14 cellular contexts compared by ENCODE assay signal in genomic region chr9:2127486-2127885, GRCh38.
A peak's percentile ranks its signal among the peaks of the same experiment; 100 is the strongest.
DNase-seq lines count a peak whose midpoint lies in the region; ATAC-seq, FAIRE-seq and TF ChIP-seq lines count a peak whose summit lies in the region.
"Had no signal": no experiment of that assay in that cellular context is flagged by ENCODE, and none has a peak within 500 bp of the region (broad histone marks: within the 10 kb centered on the region; RNA-seq: fewer than 3 reads in every experiment).

No MANE protein-coding gene starts in this region.

- peaks cover 9% of the 10 kb centered on the region for H3K36me3 ChIP-seq in CD8-positive, alpha-beta T cell (ENCODE audit: insufficient read depth, low read length)
- peaks cover 0 to 32% (median 0%) of the 10 kb centered on the region in 4 donors for H3K36me3 ChIP-seq in sigmoid colon

- no peak overlapping the region for H3K4me3 ChIP-seq in CD8-positive, alpha-beta T cell (ENCODE audit: low read depth, low read length)
- H3K4me3 ChIP-seq in sigmoid colon: no peak overlapping the region
- H3K4me3 ChIP-seq: SK-N-MC had no signal

- no peak for TF ChIP-seq CTCF in CD8-positive, alpha-beta T cell (IDR thresholded peaks at IDR 0.05)
- TF ChIP-seq CTCF in sigmoid colon (IDR thresholded peaks at IDR 0.05): no peak
- no peak for TF ChIP-seq CTCF in GM10248 (IDR thresholded peaks at IDR 0.05; ENCODE audit: control extremely low read depth, extremely low read depth, low read depth, missing control alignments)

- FAIRE-seq in RCC 7860 (lab: Jason Lieb, UNC): peak; percentile 67

- WGBS in sigmoid colon, 2 donors: 92 to 95% methylated on average over 1 of the region's 1 CpG

- no peak for DNase-seq in CD8-positive, alpha-beta T cell
- DNase-seq in RCC 7860 (ENCODE audit: low spot score) (peak; percentile 15), fibroblast of gingiva (ENCODE audit: low read depth) (peak; percentile 88), sigmoid colon (no peak), nucleus accumbens (lab: John Stamatoyannopoulos, UW) (no peak), SKM-1 treated with dmso at 0.1 percent for 144 hours (lab: John Stamatoyannopoulos, UW; ENCODE audit: unreplicated experiment) (no peak), NCI-H2196 treated with DMSO at 0.1 percent for 48 hours (lab: John Stamatoyannopoulos, UW; ENCODE audit: unreplicated experiment) (no peak), GM10248 (ENCODE audit: extremely low spot score) (no peak)
- DNase-seq: activated CD4-positive, alpha-beta T cell treated with anti-CD3 and anti-CD28 coated beads for 48 hours; activated naive CD4-positive, alpha-beta T cell treated with Interleukin-2 at 50 U/mL for 16 hours; NCI-H526 treated with DMSO at 0.1 percent for 48 hours; stimulated activated CD4-positive, alpha-beta T cell treated with anti-CD3 and anti-CD28 coated beads, Interleukin-12 subunit alpha, Interleukin-12 subunit beta, amount 100 ng/mL, for 4 hours had no signal

- no peaks in the 10 kb centered on the region for H3K27me3 ChIP-seq in CD8-positive, alpha-beta T cell (ENCODE audit: insufficient read depth, low read length)
- H3K27me3 ChIP-seq in sigmoid colon: no peaks in the 10 kb centered on the region

- H3K4me1 ChIP-seq in CD8-positive, alpha-beta T cell (ENCODE audit: insufficient read depth, low read length): peaks cover 18% of the 10 kb centered on the region
- peaks cover 0 to 73% (median 51%) of the 10 kb centered on the region in 4 donors for H3K4me1 ChIP-seq in sigmoid colon

- H3K27ac Mint-ChIP-seq in CD8-positive, alpha-beta T cell: peak overlapping the region; percentile 63

- POLR2A ChIA-PET in CD8-positive, alpha-beta T cell (lab: Charles Lee): no interaction called here
- POLR2A ChIA-PET in GM10248 (lab: Yijun Ruan, JAX): no interaction called here

- intact Hi-C loops in CD8-positive, alpha-beta T cell (cut with DNase I, micrococcal nuclease): no loop called here
- intact Hi-C loops in sigmoid colon (cut with DNase I): loop anchor here (10.0 kb wide), 1 partner anchor 687 kb away; no protein-coding TSS in a partner anchor

- H3K4me1 Mint-ChIP-seq in CD8-positive, alpha-beta T cell (ENCODE audit: low read depth): peaks cover 65% of the 10 kb centered on the region

- ATAC-seq in CD8-positive, alpha-beta T cell: no peak

- no peak for TF ChIP-seq EP300 in sigmoid colon (IDR thresholded peaks at IDR 0.05)

- H3K27ac ChIP-seq in CD8-positive, alpha-beta T cell (ENCODE audit: low read depth, low read length): no peak overlapping the region
- H3K27ac ChIP-seq in sigmoid colon: peak overlapping the region; percentile 80 to 85 (median 83)
- H3K27ac ChIP-seq: epithelial cell of prostate, SK-N-MC had no signal

- H3K9me3 Mint-ChIP-seq in CD8-positive, alpha-beta T cell: no peaks in the 10 kb centered on the region

- no peak overlapping the region for H3K4me3 Mint-ChIP-seq in CD8-positive, alpha-beta T cell

- CTCF ChIA-PET in CD8-positive, alpha-beta T cell (lab: Charles Lee): interaction anchor here (1.2 to 1.3 kb wide), 2 partner anchors 40 to 52 kb away, joined by 3 read pairs; no protein-coding TSS in a partner anchor
- CTCF ChIA-PET in GM10248 (lab: Yijun Ruan, JAX): interaction anchor here (1.3 to 3.0 kb wide), 3 partner anchors 11 to 39 kb away, joined by 4 to 12 read pairs (median 6); no protein-coding TSS in a partner anchor

- no peak for TF ChIP-seq POLR2A in sigmoid colon (IDR thresholded peaks at IDR 0.05)

- H3K27me3 Mint-ChIP-seq in CD8-positive, alpha-beta T cell (ENCODE audit: low read depth): no peaks in the 10 kb centered on the region

- H3K9me3 ChIP-seq in CD8-positive, alpha-beta T cell (ENCODE audit: low read length): no peaks in the 10 kb centered on the region
- H3K9me3 ChIP-seq in sigmoid colon: no peaks in the 10 kb centered on the region

- peaks cover 89% of the 10 kb centered on the region for H3K36me3 Mint-ChIP-seq in CD8-positive, alpha-beta T cell

Comparison
In these comparisons a context has a peak if more than half of its experiments do, and no peak if none do; other contexts are left out.
1. DNase-seq: peak in RCC 7860 (single experiment) and fibroblast of gingiva (single experiment); none in CD8-positive, alpha-beta T cell (0 of 7), sigmoid colon (single experiment), nucleus accumbens (0 of 56), SKM-1 treated with dmso at 0.1 percent for 144 hours (single experiment), NCI-H2196 treated with DMSO at 0.1 percent for 48 hours (single experiment) and GM10248 (single experiment).